Comparison of ENCODE assay signal across 1 cellular context in genomic region chr16:68236804-68237242, GRCh38.
A peak's percentile ranks its signal among the peaks of the same experiment; 100 is the strongest.
TF ChIP-seq lines count a peak whose summit lies in the region.

No MANE protein-coding gene starts in this region.

TF ChIP-seq in HepG2, 621 proteins besides CTCF, POLR2A, EP300 and RAD21 (continued from another document and continues in another):
- TF ChIP-seq SNAPC4 (CRISPR knock-in tag; IDR thresholded peaks at IDR 0.05) (peak; percentile 43; the same call in 1 of the 2 replicates), ZNF224 (CRISPR knock-in tag; IDR thresholded peaks at IDR 0.05) (0 out of 2 replicates have a peak, but pooled peaks have one; percentile 63), ZSCAN5A (CRISPR knock-in tag; IDR thresholded peaks at IDR 0.05; ENCODE audit: borderline replicate concordance) (0 out of 2 replicates have a peak, but pooled peaks have one; percentile 11), EHMT2 (IDR thresholded peaks at IDR 0.05; ENCODE audit: borderline replicate concordance, low read depth, low read length) (no peak), REXO4 (CRISPR knock-in tag; IDR thresholded peaks at IDR 0.05; ENCODE audit: borderline replicate concordance) (0 out of 2 replicates have a peak, but pooled peaks have one; percentile 26), ZNF546 (CRISPR knock-in tag; conservative IDR thresholded peaks at IDR 0.05) (peak; percentile 23; the same call in 1 of the 2 replicates), ZNF160 (CRISPR knock-in tag; IDR thresholded peaks at IDR 0.05) (no peak), ZSCAN22 (CRISPR knock-in tag; IDR thresholded peaks at IDR 0.05) (peak; percentile 31; the same call in 1 of the 2 replicates), ZBTB46 (CRISPR knock-in tag; IDR thresholded peaks at IDR 0.05; ENCODE audit: borderline replicate concordance) (0 out of 2 replicates have a peak, but pooled peaks have one; percentile 2), ZSCAN21 (CRISPR knock-in tag; IDR thresholded peaks at IDR 0.05; ENCODE audit: borderline replicate concordance) (peak; percentile 6; the same call in 1 of the 2 replicates), SRSF1 (optimal IDR thresholded peaks at IDR 0.05; ENCODE audit: low read depth, low read length) (peak; percentile 28), SATB2 (CRISPR knock-in tag; IDR thresholded peaks at IDR 0.05) (peak; percentile 51; the same call in 1 of the 2 replicates), JUN (CRISPR knock-in tag; IDR thresholded peaks at IDR 0.05) (0 out of 2 replicates have a peak, but pooled peaks have one; percentile 4), ZNF552 (CRISPR knock-in tag; IDR thresholded peaks at IDR 0.05; ENCODE audit: borderline replicate concordance) (0 out of 2 replicates have a peak, but pooled peaks have one; percentile 29), PLRG1 (conservative IDR thresholded peaks at IDR 0.05) (no peak), ADNP (CRISPR knock-in tag; IDR thresholded peaks at IDR 0.05) (no peak), MXI1 (IDR thresholded peaks at IDR 0.05; ENCODE audit: borderline replicate concordance, low read depth, low read length) (peak; percentile 27; the same call in 1 of the 3 replicates), ZNF746 (CRISPR knock-in tag; IDR thresholded peaks at IDR 0.05) (no peak), ZNF616 (CRISPR knock-in tag; IDR thresholded peaks at IDR 0.05; ENCODE audit: low read depth) (0 out of 2 replicates have a peak, but pooled peaks have one; percentile 34), UBTF (CRISPR knock-in tag; IDR thresholded peaks at IDR 0.05) (peak; percentile 17; the same call in 1 of the 2 replicates), ZNF343 (CRISPR knock-in tag; IDR thresholded peaks at IDR 0.05) (no peak), ZNF318 (CRISPR knock-in tag; IDR thresholded peaks at IDR 0.05) (no peak), MBD4 (IDR thresholded peaks at IDR 0.05; ENCODE audit: borderline replicate concordance, low read length) (no peak), ZBTB43 (CRISPR knock-in tag; conservative IDR thresholded peaks at IDR 0.05) (no peak), IKZF4 (CRISPR knock-in tag; IDR thresholded peaks at IDR 0.05; ENCODE audit: borderline replicate concordance, low read depth, not compliant biosample characterization) (peak; percentile 61), SRY (CRISPR knock-in tag; IDR thresholded peaks at IDR 0.05) (0 out of 2 replicates have a peak, but pooled peaks have one; percentile 22)
- TF ChIP-seq, protein P1, sequence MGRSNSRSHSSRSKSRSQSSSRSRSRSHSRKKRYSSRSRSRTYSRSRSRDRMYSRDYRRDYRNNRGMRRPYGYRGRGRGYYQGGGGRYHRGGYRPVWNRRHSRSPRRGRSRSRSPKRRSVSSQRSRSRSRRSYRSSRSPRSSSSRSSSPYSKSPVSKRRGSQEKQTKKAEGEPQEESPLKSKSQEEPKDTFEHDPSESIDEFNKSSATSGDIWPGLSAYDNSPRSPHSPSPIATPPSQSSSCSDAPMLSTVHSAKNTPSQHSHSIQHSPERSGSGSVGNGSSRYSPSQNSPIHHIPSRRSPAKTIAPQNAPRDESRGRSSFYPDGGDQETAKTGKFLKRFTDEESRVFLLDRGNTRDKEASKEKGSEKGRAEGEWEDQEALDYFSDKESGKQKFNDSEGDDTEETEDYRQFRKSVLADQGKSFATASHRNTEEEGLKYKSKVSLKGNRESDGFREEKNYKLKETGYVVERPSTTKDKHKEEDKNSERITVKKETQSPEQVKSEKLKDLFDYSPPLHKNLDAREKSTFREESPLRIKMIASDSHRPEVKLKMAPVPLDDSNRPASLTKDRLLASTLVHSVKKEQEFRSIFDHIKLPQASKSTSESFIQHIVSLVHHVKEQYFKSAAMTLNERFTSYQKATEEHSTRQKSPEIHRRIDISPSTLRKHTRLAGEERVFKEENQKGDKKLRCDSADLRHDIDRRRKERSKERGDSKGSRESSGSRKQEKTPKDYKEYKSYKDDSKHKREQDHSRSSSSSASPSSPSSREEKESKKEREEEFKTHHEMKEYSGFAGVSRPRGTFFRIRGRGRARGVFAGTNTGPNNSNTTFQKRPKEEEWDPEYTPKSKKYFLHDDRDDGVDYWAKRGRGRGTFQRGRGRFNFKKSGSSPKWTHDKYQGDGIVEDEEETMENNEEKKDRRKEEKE (IDR thresholded peaks at IDR 0.05): no peak
- TF ChIP-seq, protein P2, sequence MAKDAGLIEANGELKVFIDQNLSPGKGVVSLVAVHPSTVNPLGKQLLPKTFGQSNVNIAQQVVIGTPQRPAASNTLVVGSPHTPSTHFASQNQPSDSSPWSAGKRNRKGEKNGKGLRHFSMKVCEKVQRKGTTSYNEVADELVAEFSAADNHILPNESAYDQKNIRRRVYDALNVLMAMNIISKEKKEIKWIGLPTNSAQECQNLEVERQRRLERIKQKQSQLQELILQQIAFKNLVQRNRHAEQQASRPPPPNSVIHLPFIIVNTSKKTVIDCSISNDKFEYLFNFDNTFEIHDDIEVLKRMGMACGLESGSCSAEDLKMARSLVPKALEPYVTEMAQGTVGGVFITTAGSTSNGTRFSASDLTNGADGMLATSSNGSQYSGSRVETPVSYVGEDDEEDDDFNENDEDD (CRISPR knock-in tag; IDR thresholded peaks at IDR 0.05; ENCODE audit: borderline replicate concordance): no peak
